ENCODE assay signal across 8 cellular contexts in the genomic region with DNA sequence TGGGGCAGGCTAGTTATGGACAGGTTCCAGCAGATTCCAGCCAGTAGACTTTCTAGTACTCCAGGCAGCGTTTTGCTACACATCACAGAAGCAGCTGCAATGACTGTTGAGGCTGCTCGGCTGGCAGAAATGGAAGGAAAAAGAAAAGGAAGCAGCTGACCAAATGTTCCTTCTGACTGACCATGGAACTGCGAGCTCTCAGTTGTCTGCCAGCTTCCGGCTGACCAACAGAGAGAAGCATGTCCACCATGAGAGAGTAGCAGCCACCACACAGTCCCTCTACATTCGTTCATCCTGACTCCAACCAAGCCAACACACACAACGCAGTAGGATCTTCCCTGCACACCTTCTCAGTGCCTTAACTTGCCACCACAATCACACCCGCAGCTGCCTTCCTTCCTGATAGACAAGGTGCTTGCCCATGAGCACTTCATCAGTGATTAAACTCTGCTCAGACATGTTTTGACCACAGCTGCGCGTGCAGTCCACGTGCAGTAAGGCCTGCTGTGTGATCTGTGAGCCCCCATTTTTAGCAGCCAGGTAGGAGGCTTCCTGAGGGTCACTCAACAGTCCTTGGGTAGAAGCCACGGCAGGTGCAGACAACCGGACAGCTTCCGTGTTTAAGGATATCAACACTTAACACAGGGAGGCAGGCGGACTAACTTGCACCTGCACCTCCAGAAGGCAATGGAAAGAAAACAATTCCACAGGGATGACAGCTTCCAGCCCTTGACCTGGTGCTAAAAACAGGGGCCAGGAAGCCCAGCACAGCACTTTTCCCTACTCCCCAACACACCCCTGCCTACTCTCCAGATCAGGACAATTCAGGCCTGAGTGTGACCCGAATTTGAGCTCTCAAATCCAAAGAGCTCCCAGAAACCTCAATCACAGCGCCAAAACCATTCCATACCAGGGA. TPM values are rescaled to one million over a fixed set of nuclear protein-coding genes. Genes with fewer than 3 reads are reported as not detected.
DNase-seq lines count a peak whose midpoint lies in the region; ATAC-seq and TF ChIP-seq lines count a peak whose summit lies in the region.

No MANE protein-coding gene starts in this region.

- H3K4me1 Mint-ChIP-seq in activated naive CD8-positive, alpha-beta T cell treated with anti-CD3 and anti-CD28 coated beads, Interleukin-2, amount 50 U/mL, for 24 hours: peaks cover 43% of the 10 kb centered on the region

- H3K9ac ChIP-seq in NT2/D1 (ENCODE audit: insufficient read length, low read depth): peak overlapping the region; percentile 80

- H3K9me3 Mint-ChIP-seq in activated naive CD8-positive, alpha-beta T cell treated with anti-CD3 and anti-CD28 coated beads, Interleukin-2, amount 50 U/mL, for 24 hours: no peaks in the 10 kb centered on the region

- H3K36me3 ChIP-seq in NT2/D1 (ENCODE audit: insufficient read depth, insufficient read length, low read length) (peaks cover 5% of the 10 kb centered on the region), left ventricle myocardium inferior (no peaks in the 10 kb centered on the region), prostate gland (no peaks in the 10 kb centered on the region)

- H3K27me3 ChIP-seq in NT2/D1 (ENCODE audit: insufficient read depth, insufficient read length): no peaks in the 10 kb centered on the region
- H3K27me3 ChIP-seq in left ventricle myocardium inferior (ENCODE audit: low read depth): no peaks in the 10 kb centered on the region
- no peaks in the 10 kb centered on the region for H3K27me3 ChIP-seq in prostate gland (replicated peaks; ENCODE audit: insufficient read depth)

- intact Hi-C loops in left ventricle myocardium inferior (cut with micrococcal nuclease) (no loop called here), prostate gland (cut with DNase I) (no loop called here)

- H3K36me3 Mint-ChIP-seq in activated naive CD8-positive, alpha-beta T cell treated with anti-CD3 and anti-CD28 coated beads, Interleukin-2, amount 50 U/mL, for 24 hours (ENCODE audit: low read depth): peaks cover 9% of the 10 kb centered on the region

- TF ChIP-seq CTCF in C4-2B (conservative IDR thresholded peaks at IDR 0.05) (no peak), left ventricle myocardium inferior (IDR thresholded peaks at IDR 0.05; ENCODE audit: borderline replicate concordance) (no peak), prostate gland (IDR thresholded peaks at IDR 0.05) (no peak)

- ATAC-seq in GM21447 (IDR thresholded peaks at IDR 0.05; ENCODE audit: unreplicated experiment) (peak; percentile 29), GM18517 (IDR thresholded peaks at IDR 0.05; ENCODE audit: unreplicated experiment) (no peak), HG03025 (IDR thresholded peaks at IDR 0.05; ENCODE audit: low FRiP score, unreplicated experiment) (no peak)
- peak; percentile 9 for ATAC-seq in activated naive CD8-positive, alpha-beta T cell treated with anti-CD3 and anti-CD28 coated beads, Interleukin-2, amount 50 U/mL, for 24 hours

- H3K4me3 ChIP-seq in NT2/D1 (ENCODE audit: insufficient read length, low read depth) (peak overlapping the region; percentile 62), left ventricle myocardium inferior (peak overlapping the region; percentile 85), prostate gland (peak overlapping the region; percentile 69 to 72)

- no peaks in the 10 kb centered on the region for H3K9me3 ChIP-seq in NT2/D1 (ENCODE audit: insufficient read depth, low read length)
- no peaks in the 10 kb centered on the region for H3K9me3 ChIP-seq in left ventricle myocardium inferior (replicated peaks)
- H3K9me3 ChIP-seq in prostate gland: no peaks in the 10 kb centered on the region

- WGBS in prostate gland: 29% methylated on average over 16 of the region's 16 CpGs

- DNase-seq in NT2/D1 (ENCODE audit: low read depth, low spot score): no peak
- DNase-seq in activated naive CD8-positive, alpha-beta T cell treated with anti-CD3 and anti-CD28 coated beads, Interleukin-2, amount 50 U/mL, for 24 hours: peak; percentile 38
- DNase-seq in left ventricle myocardium inferior: no peak
- peak; percentile 15 for DNase-seq in prostate gland (ENCODE audit: low spot score)

- H3K27ac ChIP-seq in C4-2B (peak overlapping the region; percentile 91), left ventricle myocardium inferior (replicated peaks) (peak overlapping the region; percentile 90), prostate gland (peak overlapping the region; percentile 73 to 88)

- H3K4me1 ChIP-seq in NT2/D1 (ENCODE audit: insufficient read depth, insufficient read length) (peaks cover 12% of the 10 kb centered on the region), left ventricle myocardium inferior (peaks cover 27% of the 10 kb centered on the region), prostate gland (replicated peaks) (peaks cover 10% of the 10 kb centered on the region)

- TF ChIP-seq POLR2A in prostate gland (IDR thresholded peaks at IDR 0.05): no peak

- no peaks in the 10 kb centered on the region for H3K27me3 Mint-ChIP-seq in activated naive CD8-positive, alpha-beta T cell treated with anti-CD3 and anti-CD28 coated beads, Interleukin-2, amount 50 U/mL, for 24 hours

- peak overlapping the region; percentile 98 for H3K27ac Mint-ChIP-seq in activated naive CD8-positive, alpha-beta T cell treated with anti-CD3 and anti-CD28 coated beads, Interleukin-2, amount 50 U/mL, for 24 hours

- H3K4me3 Mint-ChIP-seq in activated naive CD8-positive, alpha-beta T cell treated with anti-CD3 and anti-CD28 coated beads, Interleukin-2, amount 50 U/mL, for 24 hours: peak overlapping the region; percentile 99

RNA-seq across cellular contexts. Expression of gene TGFBRAP1, which starts 1.0 kb away (rescaled TPM):
- total RNA-seq in left ventricle myocardium inferior (9.7 TPM), prostate gland (10 to 100 TPM; 29.9 to 30.0 TPM)

RNA-seq across cellular contexts. Expression of gene C2orf49, which starts 8.8 kb away (rescaled TPM):
- total RNA-seq in left ventricle myocardium inferior (22.7 TPM), prostate gland (10 to 100 TPM; 13.1 to 26.2 TPM)

Comparison
In these comparisons a context has a peak if more than half of its experiments do, and no peak if none do; other contexts are left out.
1. ATAC-seq: peak in GM21447 (single experiment) and activated naive CD8-positive, alpha-beta T cell treated with anti-CD3 and anti-CD28 coated beads, Interleukin-2, amount 50 U/mL, for 24 hours (single experiment); none in GM18517 (single experiment) and HG03025 (single experiment).
2. DNase-seq: peak in activated naive CD8-positive, alpha-beta T cell treated with anti-CD3 and anti-CD28 coated beads, Interleukin-2, amount 50 U/mL, for 24 hours (single experiment) and prostate gland (single experiment); none in NT2/D1 (single experiment) and left ventricle myocardium inferior (single experiment).
3. Peak in every context shown above with its lines, with median percentiles within 50 percentile points of each other: H3K27ac ChIP-seq and H3K4me3 ChIP-seq.